8 cellular contexts compared by ENCODE assay signal in the genomic region with DNA sequence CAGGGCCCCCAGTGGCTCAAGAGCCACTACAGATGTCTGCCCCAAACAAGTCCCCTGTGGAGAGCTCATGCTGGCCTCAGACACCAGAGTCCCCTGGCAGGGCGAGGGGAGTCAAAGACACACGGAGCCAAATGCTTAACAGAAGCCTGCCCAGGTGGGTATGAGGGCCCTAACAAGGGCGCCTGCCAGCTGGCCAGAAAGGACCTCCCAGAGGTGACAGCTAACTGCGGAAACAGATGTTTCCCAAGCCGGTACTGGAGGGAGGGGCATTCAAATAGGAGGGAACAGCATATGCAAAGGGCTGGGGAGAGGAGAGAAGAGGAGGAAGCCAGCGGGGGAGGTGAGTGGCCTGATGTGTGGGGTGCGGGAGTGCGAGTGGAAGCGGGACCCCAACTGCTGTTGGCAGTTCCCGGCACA. TPM values are rescaled to one million over a fixed set of nuclear protein-coding genes. Genes with fewer than 3 reads are reported as not detected.
A peak's percentile ranks its signal among the peaks of the same experiment; 100 is the strongest.
DNase-seq lines count a peak whose midpoint lies in the region.

No MANE protein-coding gene starts in this region.

- peak overlapping the region; percentile 87 for H3K4me3 ChIP-seq in Jurkat, Clone E6-1 (ENCODE audit: low read length)

- DNase-seq in activated CD4-positive, alpha-beta T cell treated with anti-CD3 and anti-CD28 coated beads, Interleukin-2, amount 50 U/mL, for 48 hours = peak; percentile 17 to 38
- DNase-seq in activated CD4-positive, alpha-beta T cell treated with anti-CD3 and anti-CD28 coated beads for 48 hours = no peak
- DNase-seq in Jurkat, Clone E6-1 (ENCODE audit: low read depth, low spot score) = peak; percentile 76
- DNase-seq in glomerular visceral epithelial cell (ENCODE audit: extremely low spot score) = peak; percentile 40
- no peak for DNase-seq in OCI-M2 (lab: John Stamatoyannopoulos, UW; ENCODE audit: unreplicated experiment)
- DNase-seq in central memory CD4-positive, alpha-beta T cell = no peak
- DNase-seq in NK-92 treated with Interleukin-12 subunit alpha and Interleukin-12 subunit beta, amount 100 ng/mL, for 24 hours (lab: John Stamatoyannopoulos, UW) = no peak

- H3K27ac Mint-ChIP-seq in T-helper 1 cell treated with Interleukin-12 subunit alpha and Interleukin-12 subunit beta and Interleukin-4 antibody, amounts not matched to agents 30 μg/mL and 1 μg/mL, for 36 hours = peak overlapping the region; percentile 95

- H3K27me3 Mint-ChIP-seq in T-helper 1 cell treated with Interleukin-12 subunit alpha and Interleukin-12 subunit beta and Interleukin-4 antibody, amounts not matched to agents 30 μg/mL and 1 μg/mL, for 36 hours (ENCODE audit: low read depth) = no peaks in the 10 kb centered on the region

- peaks cover 21% of the 10 kb centered on the region for H3K36me3 Mint-ChIP-seq in T-helper 1 cell treated with Interleukin-12 subunit alpha and Interleukin-12 subunit beta and Interleukin-4 antibody, amounts not matched to agents 30 μg/mL and 1 μg/mL, for 36 hours (ENCODE audit: low read depth)

- peaks cover 45% of the 10 kb centered on the region for H3K4me1 Mint-ChIP-seq in T-helper 1 cell treated with Interleukin-12 subunit alpha and Interleukin-12 subunit beta and Interleukin-4 antibody, amounts not matched to agents 30 μg/mL and 1 μg/mL, for 36 hours (ENCODE audit: low read depth)

- no peaks in the 10 kb centered on the region for H3K9me3 Mint-ChIP-seq in T-helper 1 cell treated with Interleukin-12 subunit alpha and Interleukin-12 subunit beta and Interleukin-4 antibody, amounts not matched to agents 30 μg/mL and 1 μg/mL, for 36 hours

- H3K4me3 Mint-ChIP-seq in T-helper 1 cell treated with Interleukin-12 subunit alpha and Interleukin-12 subunit beta and Interleukin-4 antibody, amounts not matched to agents 30 μg/mL and 1 μg/mL, for 36 hours = peak overlapping the region; percentile 90

RNA-seq across cellular contexts. Expression of gene MXD3, which starts 0.9 kb away (rescaled TPM):
- polyA plus RNA-seq in Jurkat, Clone E6-1 (2012; ENCODE audit: insufficient read depth, insufficient read length) = 86.6 TPM

RNA-seq across cellular contexts. Expression of gene PRELID1, which starts 7.2 kb away (rescaled TPM):
- polyA plus RNA-seq in Jurkat, Clone E6-1 (2012; ENCODE audit: insufficient read depth, insufficient read length) = 276 TPM

RNA-seq across cellular contexts. Expression of gene RAB24, which starts 7.2 kb away (rescaled TPM):
- polyA plus RNA-seq in Jurkat, Clone E6-1 (2012; ENCODE audit: insufficient read depth, insufficient read length) = 34.7 TPM

RNA-seq across cellular contexts. Expression of gene LMAN2, which starts 40.7 kb away (rescaled TPM):
- 104 TPM for polyA plus RNA-seq in Jurkat, Clone E6-1 (2012; ENCODE audit: insufficient read depth, insufficient read length)

RNA-seq across cellular contexts. Expression of gene RGS14, which starts 47.0 kb away (rescaled TPM):
- polyA plus RNA-seq in Jurkat, Clone E6-1 (2012; ENCODE audit: insufficient read depth, insufficient read length) = 47.1 TPM

Comparison
In these comparisons a context has a peak if more than half of its experiments do, and no peak if none do; other contexts are left out.
1. DNase-seq: peak in activated CD4-positive, alpha-beta T cell treated with anti-CD3 and anti-CD28 coated beads, Interleukin-2, amount 50 U/mL, for 48 hours (2 of 2), Jurkat, Clone E6-1 (single experiment) and glomerular visceral epithelial cell (single experiment); none in activated CD4-positive, alpha-beta T cell treated with anti-CD3 and anti-CD28 coated beads for 48 hours (single experiment), OCI-M2 (single experiment), central memory CD4-positive, alpha-beta T cell (single experiment) and NK-92 treated with Interleukin-12 subunit alpha and Interleukin-12 subunit beta, amount 100 ng/mL, for 24 hours (single experiment).